Comparison of ENCODE assay signal across 23 cellular contexts in genomic region chr2:98773907-98774306, GRCh38. TPM values are rescaled to one million over a fixed set of nuclear protein-coding genes. Genes with fewer than 3 reads are reported as not detected.
DNase-seq lines count a peak whose midpoint lies in the region; ATAC-seq and TF ChIP-seq lines count a peak whose summit lies in the region.
"Had no signal": no experiment of that assay in that cellular context is flagged by ENCODE, and none has a peak within 500 bp of the region (broad histone marks: within the 10 kb centered on the region; RNA-seq: fewer than 3 reads in every experiment).

No MANE protein-coding gene starts in this region.

- H3K4me3 ChIP-seq in BLaER1 treated with 17β-estradiol and CSF1 and Interleukin-3, amounts not matched to agents 10 nM and 100 nM, result no peak overlapping the region
- no peak overlapping the region for H3K4me3 ChIP-seq in PC-9
- H3K4me3 ChIP-seq: prostate gland, testis had no signal

- H3K79me2 ChIP-seq in PC-9 (ENCODE audit: low read depth), result no peaks in the 10 kb centered on the region

- H4K20me1 ChIP-seq in BLaER1 treated with 17β-estradiol and CSF1 and Interleukin-3, amounts not matched to agents 10 nM and 100 nM, result no peaks in the 10 kb centered on the region
- H4K20me1 ChIP-seq in PC-9 (ENCODE audit: insufficient read depth), result no peaks in the 10 kb centered on the region

- H3K27ac Mint-ChIP-seq in CD4-positive, alpha-beta T cell, result peak overlapping the region; percentile 96
- H3K27ac Mint-ChIP-seq in activated CD8-positive, alpha-beta T cell treated with anti-CD3 and anti-CD28 coated beads for 36 hours, result peak overlapping the region; percentile 98

- peaks cover 77% of the 10 kb centered on the region for H3K4me1 Mint-ChIP-seq in CD4-positive, alpha-beta T cell (ENCODE audit: low read depth)
- peaks cover 56% of the 10 kb centered on the region for H3K4me1 Mint-ChIP-seq in activated CD8-positive, alpha-beta T cell treated with anti-CD3 and anti-CD28 coated beads for 36 hours (ENCODE audit: low read depth)

- peak overlapping the region in 1 of 11 experiments; percentile 77; a peak in 1 of 22 replicates for H3K9ac ChIP-seq in BLaER1 treated with 17β-estradiol and CSF1 and Interleukin-3, amounts not matched to agents 10 nM and 100 nM

- no peaks in the 10 kb centered on the region for H3K9me2 ChIP-seq in PC-9 (ENCODE audit: insufficient read depth)

- H3K9me3 Mint-ChIP-seq in CD4-positive, alpha-beta T cell, result no peaks in the 10 kb centered on the region
- H3K9me3 Mint-ChIP-seq in activated CD8-positive, alpha-beta T cell treated with anti-CD3 and anti-CD28 coated beads for 36 hours, result no peaks in the 10 kb centered on the region

- H3K27ac ChIP-seq in BLaER1 treated with 17β-estradiol and CSF1 and Interleukin-3, amounts not matched to agents 10 nM and 100 nM, result peak overlapping the region in 7 of 11 experiments; percentile 69 to 96 (median 84); a peak in 8 of 22 replicates
- H3K27ac ChIP-seq in CD4-positive, alpha-beta T cell (ENCODE audit: low read depth, low read length), result peak overlapping the region; percentile 90
- no peak overlapping the region for H3K27ac ChIP-seq in PC-9
- H3K27ac ChIP-seq: brain microvascular endothelial cell, testis had no signal

- no peak overlapping the region for H2AFZ ChIP-seq in PC-9

- peaks cover 12% of the 10 kb centered on the region for H3K36me3 Mint-ChIP-seq in CD4-positive, alpha-beta T cell (ENCODE audit: low read depth)
- H3K36me3 Mint-ChIP-seq in activated CD8-positive, alpha-beta T cell treated with anti-CD3 and anti-CD28 coated beads for 36 hours (ENCODE audit: low read depth), result peaks cover 2% of the 10 kb centered on the region
- H3K36me3 Mint-ChIP-seq: CD14-positive monocyte had no signal

- ATAC-seq in CD4-positive, alpha-beta T cell (ENCODE audit: poor library complexity), result no peak
- ATAC-seq in activated CD8-positive, alpha-beta T cell treated with anti-CD3 and anti-CD28 coated beads for 36 hours, result no peak
- ATAC-seq in GM18520 (IDR thresholded peaks at IDR 0.05; ENCODE audit: unreplicated experiment), result no peak
- ATAC-seq: Right ventricle myocardium inferior had no signal

- H3F3A ChIP-seq in PC-9 (ENCODE audit: insufficient read depth, low read depth), result peaks cover under 1% of the 10 kb centered on the region; the same call in 1 of the 2 replicates

- H3K27me3 ChIP-seq in BLaER1 treated with 17β-estradiol and CSF1 and Interleukin-3, amounts not matched to agents 10 nM and 100 nM, result no peaks in the 10 kb centered on the region
- H3K27me3 ChIP-seq in CD4-positive, alpha-beta T cell (ENCODE audit: control insufficient read depth, insufficient read depth, low read length), result no peaks in the 10 kb centered on the region
- no peaks in the 10 kb centered on the region for H3K27me3 ChIP-seq in PC-9 (ENCODE audit: insufficient read depth, low read depth)
- H3K27me3 ChIP-seq: brain microvascular endothelial cell, testis had no signal

- no TSS peak for BruUV-seq in PC-9 (replicated peaks; lab: Mats Ljungman, UMichigan)

- CTCF ChIA-PET in CD4-positive, alpha-beta T cell (lab: Charles Lee), result interaction anchor here (1.2 to 3.7 kb wide), 2 partner anchors 48 to 124 kb away, joined by 5 to 25 read pairs; no protein-coding TSS in a partner anchor
- CTCF ChIA-PET in activated CD8-positive, alpha-beta T cell treated with anti-CD3 and anti-CD28 coated beads for 36 hours (lab: Charles Lee), result interaction anchor here (0.9 to 1.6 kb wide), 6 partner anchors 17 to 124 kb away, joined by 3 to 4 read pairs (median 3); no protein-coding TSS in a partner anchor
- CTCF ChIA-PET in PC-9 (lab: Charles Lee), result no interaction called here

- DNase-seq in CD4-positive, alpha-beta T cell, result no peak
- DNase-seq in activated CD8-positive, alpha-beta T cell treated with anti-CD3 and anti-CD28 coated beads for 36 hours, result no peak
- DNase-seq in iPS DF 19.7 (ENCODE audit: low read depth, low spot score) (peak; percentile 28), foreskin melanocyte (no peak), PC-9 (no peak)
- DNase-seq: activated CD4-positive, CD25-positive, alpha-beta regulatory T cell; activated CD8-positive, alpha-beta memory T cell treated with anti-CD3 and anti-CD28 coated beads for 24 hours; activated gamma-delta T cell treated with Interleukin-2 at 50 U/mL for 16 hours; amniotic stem cell; brain microvascular endothelial cell; DMS 273 treated with DMSO at 0.1 percent for 48 hours; mammary epithelial cell; MV-4-11; NCI-H1436 treated with DMSO at 0.1 percent for 48 hours; NCI-H2107; stimulated activated CD4-positive, alpha-beta T cell treated with anti-CD3 and anti-CD28 coated beads, Interleukin-15, amount 100 ng/mL, for 24 hours; stimulated activated naive CD4-positive, alpha-beta T cell treated with Interleukin-2 at 50 U/mL for 16 hours; testis had no signal

- peak overlapping the region; percentile 35 for H3K4me3 Mint-ChIP-seq in CD4-positive, alpha-beta T cell
- H3K4me3 Mint-ChIP-seq in activated CD8-positive, alpha-beta T cell treated with anti-CD3 and anti-CD28 coated beads for 36 hours, result no peak overlapping the region
- H3K4me3 Mint-ChIP-seq: CD14-positive monocyte had no signal

- POLR2A ChIA-PET in CD4-positive, alpha-beta T cell (lab: Charles Lee), result interaction anchor here (0.7 to 11.2 kb wide), 7 partner anchors 16 to 140 kb away, joined by 3 to 414 read pairs (median 4); partner anchors contain the start of gene MGAT4A
- POLR2A ChIA-PET in activated CD8-positive, alpha-beta T cell treated with anti-CD3 and anti-CD28 coated beads for 36 hours (lab: Charles Lee), result interaction anchor here (0.6 to 1.3 kb wide), 3 partner anchors 10 to 568 kb away, joined by 3 to 7 read pairs (median 3); no protein-coding TSS in a partner anchor
- POLR2A ChIA-PET in PC-9 (lab: Charles Lee; ENCODE audit: unreplicated experiment), result no interaction called here

- H3K9me3 ChIP-seq in BLaER1 treated with 17β-estradiol and CSF1 and Interleukin-3, amounts not matched to agents 10 nM and 100 nM (replicated peaks in 1 of 11), result peaks cover 0 to 5% (median 0%) of the 10 kb centered on the region in 11 experiments; a peak in 1 of 22 replicates
- no peaks in the 10 kb centered on the region for H3K9me3 ChIP-seq in CD4-positive, alpha-beta T cell (ENCODE audit: control insufficient read depth, low read length)
- no peaks in the 10 kb centered on the region for H3K9me3 ChIP-seq in PC-9 (ENCODE audit: insufficient read depth, low read depth)
- H3K9me3 ChIP-seq: prostate gland, testis had no signal

- intact Hi-C loops in CD4-positive, alpha-beta T cell (cut with DNase I, micrococcal nuclease), result loop anchor here (2.0 to 5.0 kb wide), 2 partner anchors 48 to 49 kb away; no protein-coding TSS in a partner anchor
- intact Hi-C loops in activated CD8-positive, alpha-beta T cell treated with anti-CD3 and anti-CD28 coated beads for 36 hours (cut with micrococcal nuclease), result loop anchor here (5.0 kb wide), 2 partner anchors 53 to 117 kb away; no protein-coding TSS in a partner anchor
- intact Hi-C loops in PC-9 (cut with micrococcal nuclease; ENCODE audit: unreplicated experiment), result no loop called here

- no peaks in the 10 kb centered on the region for H3K36me3 ChIP-seq in BLaER1 treated with 17β-estradiol and CSF1 and Interleukin-3, amounts not matched to agents 10 nM and 100 nM
- H3K36me3 ChIP-seq in PC-9 (ENCODE audit: low read depth), result no peaks in the 10 kb centered on the region
- H3K36me3 ChIP-seq: brain microvascular endothelial cell, prostate gland had no signal

- peaks cover 81 to 94% (median 88%) of the 10 kb centered on the region in 10 experiments for H3K4me1 ChIP-seq in BLaER1 treated with 17β-estradiol and CSF1 and Interleukin-3, amounts not matched to agents 10 nM and 100 nM
- H3K4me1 ChIP-seq in PC-9 (replicated peaks; ENCODE audit: insufficient read depth), result peaks cover 4% of the 10 kb centered on the region

- TF ChIP-seq CTCF in CD4-positive, alpha-beta T cell (IDR thresholded peaks at IDR 0.05), result no peak
- no peak for TF ChIP-seq CTCF in activated CD8-positive, alpha-beta T cell treated with anti-CD3 and anti-CD28 coated beads for 36 hours (IDR thresholded peaks at IDR 0.05)
- no peak for TF ChIP-seq CTCF in PC-9 (conservative IDR thresholded peaks at IDR 0.05)

- no peaks in the 10 kb centered on the region for H3K27me3 Mint-ChIP-seq in CD4-positive, alpha-beta T cell
- no peaks in the 10 kb centered on the region for H3K27me3 Mint-ChIP-seq in activated CD8-positive, alpha-beta T cell treated with anti-CD3 and anti-CD28 coated beads for 36 hours

- peak overlapping the region; percentile 75 to 99 (median 84) for H3K4me2 ChIP-seq in BLaER1 treated with 17β-estradiol and CSF1 and Interleukin-3, amounts not matched to agents 10 nM and 100 nM
- H3K4me2 ChIP-seq in PC-9, result no peak overlapping the region

RNA-seq across cellular contexts. Expression of gene MGAT4A, which starts 43.0 kb away (rescaled TPM):
- total RNA-seq in CD4-positive, alpha-beta T cell, result 100 to 1,000 TPM; 200 to 204 TPM
- 10 to 100 TPM; 57.6 to 59.0 TPM for total RNA-seq in activated CD8-positive, alpha-beta T cell treated with anti-CD3 and anti-CD28 coated beads for 36 hours
- 12.2 and 12.9 TPM in 2 replicates for total RNA-seq in PC-9 (2021)
